In the genomic region with DNA sequence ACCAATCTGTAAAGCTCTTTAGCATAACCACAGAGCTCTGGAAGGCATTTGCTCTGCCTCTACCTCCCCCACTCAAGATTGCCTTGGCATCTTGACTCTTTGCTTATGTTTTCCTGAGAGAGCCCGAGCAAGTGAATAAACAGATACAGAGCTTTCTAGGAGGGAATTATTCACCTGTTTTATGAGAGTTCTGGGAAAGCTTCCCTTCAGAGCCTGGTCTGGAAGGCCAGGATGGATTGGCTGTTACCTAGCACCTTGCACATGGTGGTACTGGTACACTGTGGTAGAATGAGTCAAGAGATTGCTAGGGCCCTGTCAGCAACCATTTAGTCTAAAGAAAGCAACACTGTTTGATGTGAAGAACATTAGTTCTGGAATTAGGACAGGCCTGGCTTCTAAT, we compare ENCODE assay signal across 27 cellular contexts.
"Had no signal": no experiment of that assay in that cellular context is flagged by ENCODE, and none has a peak within 500 bp of the region (broad histone marks: within the 10 kb centered on the region; RNA-seq: fewer than 3 reads in every experiment).

No MANE protein-coding gene starts in this region.

- H3K4me1 Mint-ChIP-seq: activated CD4-positive, alpha-beta T cell treated with anti-CD3 and anti-CD28 coated beads for 36 hours had no signal

- H3K4me3 ChIP-seq: body of pancreas, cardiac muscle cell, colonic mucosa had no signal

- H3K27ac ChIP-seq: body of pancreas, cardiac muscle cell, colonic mucosa had no signal

- H3K9me3 ChIP-seq: body of pancreas, colonic mucosa had no signal

- DNase-seq: activated CD4-positive, alpha-beta memory T cell treated with anti-CD3 and anti-CD28 coated beads for 36 hours; activated CD4-positive, alpha-beta T cell treated with anti-CD3 and anti-CD28 coated beads for 36 hours; activated CD4-positive, alpha-beta T cell treated with anti-CD3 and anti-CD28 coated beads, Interleukin-2, amount 10 ng/mL, durations not matched to agents 24 days and 14 days; activated CD4-positive, CD25-positive, alpha-beta regulatory T cell; activated CD4-positive, CD25-positive, alpha-beta regulatory T cell treated with anti-CD3 and anti-CD28 coated beads, Interleukin-2, amount 50 U/mL, for 72 hours; activated CD8-positive, alpha-beta memory T cell treated with anti-CD3 and anti-CD28 coated beads, Interleukin-2, amount 10 ng/mL, durations not matched to agents 7 days and 5 days; activated CD8-positive, alpha-beta memory T cell treated with anti-CD3 and anti-CD28 coated beads, Interleukin-2, amount 50 U/mL, for 4 hours; activated CD8-positive, alpha-beta T cell treated with anti-CD3 and anti-CD28 coated beads, Interleukin-2, amount 10 ng/mL, durations not matched to agents 7 days and 5 days; activated effector memory CD4-positive, alpha-beta T cell treated with Interleukin-2 at 50 U/mL for 16 hours; activated gamma-delta T cell treated with Interleukin-2 at 50 U/mL for 16 hours; activated naive CD4-positive, alpha-beta T cell treated with anti-CD3 and anti-CD28 coated beads, Interleukin-2, amount 50 U/mL, for 16 hours; activated naive CD4-positive, alpha-beta T cell treated with Interleukin-2 at 50 U/mL for 16 hours; activated T-cell treated with anti-CD3 and anti-CD28 coated beads, Interleukin-2, amount 50 U/mL, for 24 hours; amygdala; aorta; body of pancreas; central memory CD4-positive, alpha-beta T cell; cerebellar nuclear complex; colonic mucosa; effector CD8-positive, alpha-beta T cell; endodermal cell; foreskin fibroblast; head of caudate nucleus had no signal

- H3K27me3 ChIP-seq: body of pancreas, cardiac muscle cell, colonic mucosa had no signal

- H3K9me3 Mint-ChIP-seq: activated CD4-positive, alpha-beta memory T cell treated with anti-CD3 and anti-CD28 coated beads for 36 hours; activated CD4-positive, alpha-beta T cell treated with anti-CD3 and anti-CD28 coated beads, Interleukin-2, amount 10 ng/mL, durations not matched to agents 24 days and 14 days; activated T-cell treated with anti-CD3 and anti-CD28 coated beads, Interleukin-2, amount 50 U/mL, for 24 hours; activated T-helper 17 cell treated with anti-CD3 and anti-CD28 coated beads, Interleukin-2, amount 50 U/mL, for 72 hours had no signal

- H3K4me3 Mint-ChIP-seq: activated CD4-positive, alpha-beta memory T cell treated with anti-CD3 and anti-CD28 coated beads for 36 hours; activated CD4-positive, alpha-beta T cell treated with anti-CD3 and anti-CD28 coated beads for 36 hours; activated CD4-positive, alpha-beta T cell treated with anti-CD3 and anti-CD28 coated beads, Interleukin-2, amount 10 ng/mL, durations not matched to agents 24 days and 14 days; activated CD8-positive, alpha-beta memory T cell treated with anti-CD3 and anti-CD28 coated beads, Interleukin-2, amount 10 ng/mL, durations not matched to agents 7 days and 5 days; activated CD8-positive, alpha-beta T cell treated with anti-CD3 and anti-CD28 coated beads, Interleukin-2, amount 10 ng/mL, durations not matched to agents 7 days and 5 days; activated naive CD8-positive, alpha-beta T cell; activated T-cell treated with anti-CD3 and anti-CD28 coated beads, Interleukin-2, amount 50 U/mL, for 24 hours; activated T-helper 17 cell treated with anti-CD3 and anti-CD28 coated beads, Interleukin-2, amount 50 U/mL, for 72 hours; endodermal cell had no signal

- ATAC-seq: activated CD4-positive, alpha-beta T cell treated with anti-CD3 and anti-CD28 coated beads for 36 hours; activated CD8-positive, alpha-beta T cell treated with anti-CD3 and anti-CD28 coated beads, Interleukin-2, amount 10 ng/mL, durations not matched to agents 7 days and 5 days; activated T-helper 17 cell treated with anti-CD3 and anti-CD28 coated beads, Interleukin-2, amount 50 U/mL, for 72 hours; body of pancreas; esophagus mucosa had no signal

- H3K27me3 Mint-ChIP-seq: activated CD4-positive, alpha-beta memory T cell treated with anti-CD3 and anti-CD28 coated beads for 36 hours; activated CD4-positive, alpha-beta T cell treated with anti-CD3 and anti-CD28 coated beads for 36 hours; activated CD4-positive, alpha-beta T cell treated with anti-CD3 and anti-CD28 coated beads, Interleukin-2, amount 10 ng/mL, durations not matched to agents 24 days and 14 days; activated CD8-positive, alpha-beta memory T cell treated with anti-CD3 and anti-CD28 coated beads, Interleukin-2, amount 10 ng/mL, durations not matched to agents 7 days and 5 days; activated naive CD8-positive, alpha-beta T cell; activated T-cell treated with anti-CD3 and anti-CD28 coated beads, Interleukin-2, amount 50 U/mL, for 24 hours; activated T-helper 17 cell treated with anti-CD3 and anti-CD28 coated beads, Interleukin-2, amount 50 U/mL, for 72 hours had no signal

- H3K27ac Mint-ChIP-seq: activated CD4-positive, alpha-beta memory T cell treated with anti-CD3 and anti-CD28 coated beads for 36 hours; activated CD4-positive, alpha-beta T cell treated with anti-CD3 and anti-CD28 coated beads for 36 hours; activated CD4-positive, alpha-beta T cell treated with anti-CD3 and anti-CD28 coated beads, Interleukin-2, amount 10 ng/mL, durations not matched to agents 24 days and 14 days; activated CD8-positive, alpha-beta memory T cell treated with anti-CD3 and anti-CD28 coated beads, Interleukin-2, amount 10 ng/mL, durations not matched to agents 7 days and 5 days; activated CD8-positive, alpha-beta T cell treated with anti-CD3 and anti-CD28 coated beads, Interleukin-2, amount 10 ng/mL, durations not matched to agents 7 days and 5 days; activated naive CD8-positive, alpha-beta T cell; activated T-helper 17 cell treated with anti-CD3 and anti-CD28 coated beads, Interleukin-2, amount 50 U/mL, for 72 hours; endodermal cell had no signal
